Comparison of ENCODE assay signal across 15 cellular contexts in genomic region chr3:106018111-106018510, GRCh38.
DNase-seq lines count a peak whose midpoint lies in the region; ATAC-seq, FAIRE-seq and TF ChIP-seq lines count a peak whose summit lies in the region.
"Had no signal": no experiment of that assay in that cellular context is flagged by ENCODE, and none has a peak within 500 bp of the region (broad histone marks: within the 10 kb centered on the region; RNA-seq: fewer than 3 reads in every experiment).

No MANE protein-coding gene starts in this region.

- no peak overlapping the region for H2AK5ac ChIP-seq in IMR-90 (ENCODE audit: low read depth, low read length)

- no peak overlapping the region for H3K9ac ChIP-seq in IMR-90 (ENCODE audit: low read depth, low read length)

- H4K8ac ChIP-seq in IMR-90 (ENCODE audit: low read depth in 2 of 2, low read length in 2 of 2), result no peak overlapping the region

- H3K56ac ChIP-seq in IMR-90 (ENCODE audit: extremely low read depth, insufficient read depth, low read length), result no peak overlapping the region

- H2AK9ac ChIP-seq in IMR-90 (replicated peaks; ENCODE audit: low read depth, low read length, poor library complexity), result no peak overlapping the region

- WGBS in IMR-90 (ENCODE audit: extremely low coverage in 2 of 2, insufficient read length in 1 of 2), 2 experiments, result no CpG with 5 or more reads among the region's 4 CpGs

- peak; percentile 8 for DNase-seq in EH (ENCODE audit: low read depth)
- DNase-seq in IMR-90, result no peak
- DNase-seq in bronchial epithelial cell (ENCODE audit: low read depth), result no peak
- DNase-seq in iris pigment epithelial cell (ENCODE audit: low read depth), result peak; percentile 39
- no peak for DNase-seq in glomerular visceral epithelial cell (ENCODE audit: extremely low spot score)
- DNase-seq in NCI-H187 treated with DMSO at 0.1 percent for 48 hours (lab: John Stamatoyannopoulos, UW), result no peak
- DNase-seq: BE2C; Caco-2; CD8-positive, alpha-beta memory T cell; DMS53; H9; KBM-7 had no signal

- no peaks in the 10 kb centered on the region for H3K79me1 ChIP-seq in IMR-90 (ENCODE audit: low read depth in 1 of 2, low read length in 2 of 2)

- H4K91ac ChIP-seq in IMR-90 (ENCODE audit: insufficient read depth, low read depth, low read length), result no peak overlapping the region

- H3K4ac ChIP-seq in IMR-90 (ENCODE audit: low read depth, low read length), result no peak overlapping the region

- H3K18ac ChIP-seq in IMR-90 (ENCODE audit: low read depth, low read length), result no peak overlapping the region

- intact Hi-C loops in IMR-90 (cut with micrococcal nuclease), result no loop called here

- H3K4me1 ChIP-seq in IMR-90 (ENCODE audit: control insufficient read depth, insufficient read depth, low read length), result no peaks in the 10 kb centered on the region; the same call in 1 of the 2 replicates
- H3K4me1 ChIP-seq: A549, BE2C had no signal

- no peak overlapping the region for H2BK20ac ChIP-seq in IMR-90 (ENCODE audit: low read depth, low read length)

- no peak overlapping the region for H2BK5ac ChIP-seq in IMR-90 (ENCODE audit: low read depth, low read length, poor library complexity, severe bottlenecking)

- TF ChIP-seq CTCF in IMR-90 (conservative IDR thresholded peaks at IDR 0.05; ENCODE audit: low read depth, low read length) (no peak), bronchial epithelial cell (IDR thresholded peaks at IDR 0.05; ENCODE audit: insufficient read depth, low read length, severe bottlenecking) (no peak)

- H3K9me1 ChIP-seq in IMR-90 (ENCODE audit: insufficient read depth, low read length), result no peaks in the 10 kb centered on the region

- no peaks in the 10 kb centered on the region for H3K27me3 ChIP-seq in IMR-90 (ENCODE audit: control insufficient read depth, insufficient read depth, low read length)
- no peaks in the 10 kb centered on the region for H3K27me3 ChIP-seq in bronchial epithelial cell (ENCODE audit: control insufficient read depth, insufficient read depth, low read length)
- H3K27me3 ChIP-seq: BE2C had no signal

- H3K4me3 ChIP-seq in IMR-90 (ENCODE audit: insufficient read depth, low read depth, low read length), result no peak overlapping the region
- H3K4me3 ChIP-seq in bronchial epithelial cell (ENCODE audit: low read depth, low read length), result no peak overlapping the region
- H3K4me3 ChIP-seq: A549, GM23338 had no signal

- no TSS peak for BruUV-seq in IMR-90 (replicated peaks; lab: Mats Ljungman, UMichigan)

- no peak for TF ChIP-seq POLR2A in IMR-90 (IDR thresholded peaks at IDR 0.05; ENCODE audit: low read depth, low read length)

- H3K9me3 ChIP-seq in IMR-90 (ENCODE audit: control insufficient read depth, insufficient read depth, low read length), result peaks cover 5% of the 10 kb centered on the region; the same call in 1 of the 2 replicates
- H3K9me3 ChIP-seq: A549, BE2C had no signal

- no peak overlapping the region for H2BK120ac ChIP-seq in IMR-90 (ENCODE audit: low read depth, low read length)

- no peak overlapping the region for H2BK15ac ChIP-seq in IMR-90 (ENCODE audit: low read depth, low read length)

- CTCF ChIA-PET in IMR-90 (lab: Yijun Ruan, JAX), result no interaction called here

- dilution Hi-C loops in IMR-90 (cut with HindIII; ENCODE audit: low sequenced_read_pairs, unreplicated experiment), result no loop called here

- no peaks in the 10 kb centered on the region for H4K20me1 ChIP-seq in IMR-90 (ENCODE audit: insufficient read depth, low read length)

- H3K36me3 ChIP-seq in IMR-90 (ENCODE audit: control insufficient read depth, insufficient read depth, low read length), result no peaks in the 10 kb centered on the region
- H3K36me3 ChIP-seq in bronchial epithelial cell (ENCODE audit: control insufficient read depth, insufficient read depth, low read length), result peaks cover 1% of the 10 kb centered on the region
- H3K36me3 ChIP-seq: BE2C had no signal

- H3K14ac ChIP-seq in IMR-90 (replicated peaks; ENCODE audit: low read depth, low read length), result no peak overlapping the region

- POLR2A ChIA-PET in IMR-90 (lab: Charles Lee; ENCODE audit: unreplicated experiment), result no interaction called here

- no peak overlapping the region for H2AFZ ChIP-seq in IMR-90 (replicated peaks; ENCODE audit: low read length, poor library complexity)
- H2AFZ ChIP-seq: GM23338 had no signal

- no peak overlapping the region for H3K4me2 ChIP-seq in IMR-90 (ENCODE audit: low read depth, low read length)
- H3K4me2 ChIP-seq: A549, GM23338 had no signal

- H4K5ac ChIP-seq in IMR-90 (ENCODE audit: low read depth, low read length), result no peak overlapping the region

- no peak for ATAC-seq in IMR-90 (ENCODE audit: low read depth)
- no peak for ATAC-seq in GM19023 (IDR thresholded peaks at IDR 0.05; ENCODE audit: unreplicated experiment)
- ATAC-seq: A549, GM23338 had no signal

- FAIRE-seq in bronchial epithelial cell (lab: Jason Lieb, UNC), result peak; percentile 7
- FAIRE-seq: A549 had no signal

- no peak overlapping the region for H3K23ac ChIP-seq in IMR-90 (ENCODE audit: low read depth, low read length)

- no peak for TF ChIP-seq RAD21 in IMR-90 (IDR thresholded peaks at IDR 0.05; ENCODE audit: low read length)

- in situ Hi-C loops in IMR-90 (cut with MboI; ENCODE audit: low sequenced_read_pairs), result no loop called here

- no peak overlapping the region for H3K27ac ChIP-seq in IMR-90 (ENCODE audit: insufficient read depth, low read length)
- H3K27ac ChIP-seq: A549 had no signal

TF ChIP-seq in IMR-90, 13 proteins besides CTCF, POLR2A, EP300 and RAD21:
- TF ChIP-seq MAFK (IDR thresholded peaks at IDR 0.05; ENCODE audit: low read depth, low read length) (no peak), CEBPB (IDR thresholded peaks at IDR 0.05; ENCODE audit: low read depth, low read length) (peak; percentile 95)

Comparison
In these comparisons a context has a peak if more than half of its experiments do, and no peak if none do; other contexts are left out.
1. DNase-seq: peak in EH (single experiment) and iris pigment epithelial cell (single experiment); none in IMR-90 (single experiment), bronchial epithelial cell (single experiment), glomerular visceral epithelial cell (single experiment) and NCI-H187 treated with DMSO at 0.1 percent for 48 hours (single experiment).